20 cellular contexts compared by ENCODE assay signal in the genomic region with DNA sequence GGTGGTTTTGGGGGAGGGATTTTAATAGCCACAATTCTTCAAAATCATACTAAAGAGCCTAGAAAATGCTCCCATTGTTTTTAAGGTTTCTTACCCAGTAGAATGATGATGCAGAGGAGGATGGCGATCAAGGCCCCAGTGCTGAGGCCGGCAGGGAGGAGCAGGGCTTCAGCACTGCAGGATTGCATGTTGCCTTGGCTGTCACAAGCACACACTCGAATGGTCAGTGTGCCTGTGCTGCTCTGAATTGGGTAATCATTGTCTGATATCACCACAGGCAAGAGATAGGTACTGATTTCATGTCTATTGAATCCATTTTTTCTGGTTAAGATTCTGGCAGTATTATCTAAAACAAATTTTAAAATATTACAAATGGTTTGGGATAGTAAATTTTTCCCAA.
"Had no signal": no experiment of that assay in that cellular context is flagged by ENCODE, and none has a peak within 500 bp of the region (broad histone marks: within the 10 kb centered on the region; RNA-seq: fewer than 3 reads in every experiment).

No MANE protein-coding gene starts in this region.

- H3K27ac ChIP-seq: heart right ventricle, neutrophil, psoas muscle, sigmoid colon, skin epidermis, thoracic aorta, transverse colon had no signal

- ATAC-seq: esophagus mucosa; heart right ventricle; left ventricle myocardium superior; naive thymus-derived CD4-positive, alpha-beta T cell; psoas muscle; stimulated activated naive B cell treated with anti-CD40 and anti-IgM and Interleukin-4, amounts not matched to agents 10 μg/mL and 1 μg/mL and 100 μg/mL, for 72 hours; stimulated activated naive CD8-positive, alpha-beta T cell treated with anti-CD3 and anti-CD28 coated beads, Interleukin-15, amount 100 ng/mL, for 72 hours had no signal

- DNase-seq: effector memory CD4-positive, alpha-beta T cell; heart right ventricle; immature natural killer cell; left ventricle myocardium superior; mesenchymal stem cell; naive thymus-derived CD4-positive, alpha-beta T cell; nephron progenitor cell; psoas muscle; sigmoid colon; stimulated activated CD4-positive, alpha-beta T cell treated with anti-CD3 and anti-CD28 coated beads, Interleukin-2, amount 100 ng/mL, for 24 hours; stimulated activated CD4-positive, alpha-beta T cell treated with anti-CD3 and anti-CD28 coated beads, Interleukin-4, amount 100 ng/mL, for 4 hours; stimulated activated naive B cell treated with anti-CD40 and anti-IgM and Interleukin-4, amounts not matched to agents 10 μg/mL and 1 μg/mL and 100 μg/mL, for 72 hours; stimulated activated naive CD8-positive, alpha-beta T cell treated with anti-CD3 and anti-CD28 coated beads, Interleukin-15, amount 100 ng/mL, for 72 hours; transverse colon had no signal

- H3K27me3 ChIP-seq: heart right ventricle, neutrophil, sigmoid colon, transverse colon had no signal

- H3K9me3 Mint-ChIP-seq: nephron progenitor cell; stimulated activated naive CD8-positive, alpha-beta T cell treated with anti-CD3 and anti-CD28 coated beads, Interleukin-15, amount 100 ng/mL, for 72 hours had no signal

- H3K9me3 ChIP-seq: heart right ventricle, neutrophil, psoas muscle, sigmoid colon, thoracic aorta, transverse colon had no signal

- H3K36me3 ChIP-seq: heart right ventricle, neutrophil, sigmoid colon, thoracic aorta, transverse colon had no signal

- H3K4me1 Mint-ChIP-seq: immature natural killer cell; naive thymus-derived CD4-positive, alpha-beta T cell; nephron progenitor cell; stimulated activated naive B cell treated with anti-CD40 and anti-IgM and Interleukin-4, amounts not matched to agents 10 μg/mL and 1 μg/mL and 100 μg/mL, for 72 hours; stimulated activated naive CD8-positive, alpha-beta T cell treated with anti-CD3 and anti-CD28 coated beads, Interleukin-15, amount 100 ng/mL, for 72 hours had no signal

- FAIRE-seq: keratinocyte had no signal

- H3K4me3 ChIP-seq: heart right ventricle, lung, psoas muscle, sigmoid colon, skin epidermis, thoracic aorta, transverse colon had no signal

- H3K4me3 Mint-ChIP-seq: immature natural killer cell; naive thymus-derived CD4-positive, alpha-beta T cell; nephron progenitor cell; stimulated activated naive B cell treated with anti-CD40 and anti-IgM and Interleukin-4, amounts not matched to agents 10 μg/mL and 1 μg/mL and 100 μg/mL, for 72 hours; stimulated activated naive CD8-positive, alpha-beta T cell treated with anti-CD3 and anti-CD28 coated beads, Interleukin-15, amount 100 ng/mL, for 72 hours had no signal

- H3K27me3 Mint-ChIP-seq: naive thymus-derived CD4-positive, alpha-beta T cell; stimulated activated naive B cell treated with anti-CD40 and anti-IgM and Interleukin-4, amounts not matched to agents 10 μg/mL and 1 μg/mL and 100 μg/mL, for 72 hours; stimulated activated naive CD8-positive, alpha-beta T cell treated with anti-CD3 and anti-CD28 coated beads, Interleukin-15, amount 100 ng/mL, for 72 hours had no signal

- H3K4me1 ChIP-seq: heart right ventricle, psoas muscle, sigmoid colon, transverse colon had no signal

- H3K27ac Mint-ChIP-seq: immature natural killer cell; naive thymus-derived CD4-positive, alpha-beta T cell; nephron progenitor cell; stimulated activated naive B cell treated with anti-CD40 and anti-IgM and Interleukin-4, amounts not matched to agents 10 μg/mL and 1 μg/mL and 100 μg/mL, for 72 hours; stimulated activated naive CD8-positive, alpha-beta T cell treated with anti-CD3 and anti-CD28 coated beads, Interleukin-15, amount 100 ng/mL, for 72 hours had no signal

- H3K36me3 Mint-ChIP-seq: immature natural killer cell; naive thymus-derived CD4-positive, alpha-beta T cell; stimulated activated naive B cell treated with anti-CD40 and anti-IgM and Interleukin-4, amounts not matched to agents 10 μg/mL and 1 μg/mL and 100 μg/mL, for 72 hours had no signal
